ENCODE assay signal across 1 cellular context in the genomic region with DNA sequence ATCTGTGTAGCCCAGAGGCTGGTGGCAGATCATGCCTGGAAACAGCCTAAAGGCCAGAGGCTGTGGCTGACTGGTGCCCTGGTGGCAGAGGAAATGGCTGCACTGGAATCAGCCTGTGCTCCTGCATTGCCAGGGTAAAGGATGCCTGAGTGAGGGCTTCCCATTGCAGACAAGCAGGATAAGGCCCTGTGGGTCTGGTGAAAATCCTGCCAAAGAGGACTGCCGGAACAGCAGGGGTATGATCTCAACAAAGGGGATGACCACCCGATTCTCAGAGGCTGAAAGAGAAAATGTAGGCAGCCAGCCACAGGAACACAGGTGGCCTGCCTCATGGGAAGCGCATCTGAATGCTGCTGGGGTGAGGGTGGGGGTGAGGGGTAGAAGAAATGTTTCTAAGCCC.
TF ChIP-seq lines count a peak whose summit lies in the region.

No MANE protein-coding gene starts in this region.

TF ChIP-seq in HCT116, 20 proteins besides CTCF, POLR2A, EP300 and RAD21 (continued from another document):
- TF ChIP-seq, protein P1, sequence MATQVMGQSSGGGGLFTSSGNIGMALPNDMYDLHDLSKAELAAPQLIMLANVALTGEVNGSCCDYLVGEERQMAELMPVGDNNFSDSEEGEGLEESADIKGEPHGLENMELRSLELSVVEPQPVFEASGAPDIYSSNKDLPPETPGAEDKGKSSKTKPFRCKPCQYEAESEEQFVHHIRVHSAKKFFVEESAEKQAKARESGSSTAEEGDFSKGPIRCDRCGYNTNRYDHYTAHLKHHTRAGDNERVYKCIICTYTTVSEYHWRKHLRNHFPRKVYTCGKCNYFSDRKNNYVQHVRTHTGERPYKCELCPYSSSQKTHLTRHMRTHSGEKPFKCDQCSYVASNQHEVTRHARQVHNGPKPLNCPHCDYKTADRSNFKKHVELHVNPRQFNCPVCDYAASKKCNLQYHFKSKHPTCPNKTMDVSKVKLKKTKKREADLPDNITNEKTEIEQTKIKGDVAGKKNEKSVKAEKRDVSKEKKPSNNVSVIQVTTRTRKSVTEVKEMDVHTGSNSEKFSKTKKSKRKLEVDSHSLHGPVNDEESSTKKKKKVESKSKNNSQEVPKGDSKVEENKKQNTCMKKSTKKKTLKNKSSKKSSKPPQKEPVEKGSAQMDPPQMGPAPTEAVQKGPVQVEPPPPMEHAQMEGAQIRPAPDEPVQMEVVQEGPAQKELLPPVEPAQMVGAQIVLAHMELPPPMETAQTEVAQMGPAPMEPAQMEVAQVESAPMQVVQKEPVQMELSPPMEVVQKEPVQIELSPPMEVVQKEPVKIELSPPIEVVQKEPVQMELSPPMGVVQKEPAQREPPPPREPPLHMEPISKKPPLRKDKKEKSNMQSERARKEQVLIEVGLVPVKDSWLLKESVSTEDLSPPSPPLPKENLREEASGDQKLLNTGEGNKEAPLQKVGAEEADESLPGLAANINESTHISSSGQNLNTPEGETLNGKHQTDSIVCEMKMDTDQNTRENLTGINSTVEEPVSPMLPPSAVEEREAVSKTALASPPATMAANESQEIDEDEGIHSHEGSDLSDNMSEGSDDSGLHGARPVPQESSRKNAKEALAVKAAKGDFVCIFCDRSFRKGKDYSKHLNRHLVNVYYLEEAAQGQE (IDR thresholded peaks at IDR 0.05; ENCODE audit: low read depth): no peak
- TF ChIP-seq SRF (IDR thresholded peaks at IDR 0.05; ENCODE audit: low read depth) (no peak), SP1 (IDR thresholded peaks at IDR 0.05; ENCODE audit: low read depth) (no peak), CEBPB (IDR thresholded peaks at IDR 0.05; ENCODE audit: low read depth) (no peak), JUND (IDR thresholded peaks at IDR 0.05) (no peak)
